8 cellular contexts compared by ENCODE assay signal in the genomic region with DNA sequence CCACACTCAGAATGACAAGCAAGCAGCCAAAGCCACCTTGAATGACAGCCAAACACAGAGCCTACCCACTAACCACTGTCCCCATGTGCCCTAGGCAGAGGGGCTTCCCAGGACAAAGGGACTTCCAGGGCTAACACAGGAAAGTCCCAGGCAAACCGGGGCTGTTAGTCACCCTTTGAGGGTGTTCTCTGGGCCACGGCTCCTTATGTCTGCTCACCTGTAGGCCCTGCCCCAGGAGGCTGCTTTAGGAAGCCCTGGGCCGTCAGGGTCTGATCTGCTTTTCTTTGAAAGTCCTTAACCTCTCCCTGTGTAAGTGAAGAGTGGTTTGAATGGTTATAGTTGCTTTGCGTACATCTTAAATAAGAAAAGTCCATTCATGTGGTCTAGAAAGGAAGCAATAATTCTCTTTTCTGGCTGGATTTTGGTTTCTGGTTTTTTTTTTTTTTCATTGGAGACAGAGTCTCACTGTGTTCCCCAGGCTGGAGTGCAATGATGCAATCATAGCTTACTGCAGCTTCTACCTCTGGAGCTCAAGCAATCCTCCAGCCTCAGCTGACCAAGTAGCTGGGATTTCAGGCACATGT.
DNase-seq lines count a peak whose midpoint lies in the region; ATAC-seq and TF ChIP-seq lines count a peak whose summit lies in the region.

No MANE protein-coding gene starts in this region.

- no peaks in the 10 kb centered on the region for H3K9me3 Mint-ChIP-seq in T-helper 2 cell treated with Interferon-gamma antibody and Interleukin-4, amounts not matched to agents 5 μg/mL and 100 μg/mL, for 36 hours
- H3K9me3 Mint-ChIP-seq in effector memory CD8-positive, alpha-beta T cell: peaks cover 0 to 2% of the 10 kb centered on the region in 2 donors

- no peaks in the 10 kb centered on the region for H3K79me2 ChIP-seq in DOHH2 (ENCODE audit: control insufficient read depth, low read length)

- no peaks in the 10 kb centered on the region for H3F3A ChIP-seq in DOHH2 (ENCODE audit: control insufficient read depth, insufficient read depth)

- DNase-seq in fibroblast of mammary gland (ENCODE audit: low read depth) (peak; percentile 90), stomach (no peak), occipital lobe (lab: John Stamatoyannopoulos, UW) (no peak)
- no peak for DNase-seq in T-helper 2 cell treated with Interferon-gamma antibody and Interleukin-4, amounts not matched to agents 5 μg/mL and 100 μg/mL, for 36 hours (ENCODE audit: low spot score)
- DNase-seq in effector memory CD8-positive, alpha-beta T cell: no peak

- peak overlapping the region; percentile 59 for H3K4me2 ChIP-seq in DOHH2 (ENCODE audit: low read length)

- no peak for TF ChIP-seq POLR2A in stomach (IDR thresholded peaks at IDR 0.05)

- H3K27ac Mint-ChIP-seq in T-helper 2 cell treated with Interferon-gamma antibody and Interleukin-4, amounts not matched to agents 5 μg/mL and 100 μg/mL, for 36 hours: no peak overlapping the region
- no peak overlapping the region for H3K27ac Mint-ChIP-seq in effector memory CD8-positive, alpha-beta T cell

- no peaks in the 10 kb centered on the region for H3K4me1 Mint-ChIP-seq in T-helper 2 cell treated with Interferon-gamma antibody and Interleukin-4, amounts not matched to agents 5 μg/mL and 100 μg/mL, for 36 hours (ENCODE audit: low read depth)
- no peaks in the 10 kb centered on the region for H3K4me1 Mint-ChIP-seq in effector memory CD8-positive, alpha-beta T cell (ENCODE audit: low read depth in 2 of 2)

- TF ChIP-seq CTCF in DOHH2 (IDR thresholded peaks at IDR 0.05; ENCODE audit: low read depth, low read length, poor library complexity, severe bottlenecking) (no peak), fibroblast of mammary gland (conservative IDR thresholded peaks at IDR 0.05; ENCODE audit: control insufficient read depth, insufficient read depth, low read depth, low read length) (no peak), stomach (IDR thresholded peaks at IDR 0.05) (no peak)

- intact Hi-C loops in stomach (cut with DNase I; ENCODE audit: low total_unique reads): no loop called here

- H3K9me2 ChIP-seq in DOHH2 (replicated peaks; ENCODE audit: control insufficient read depth, low read length): no peaks in the 10 kb centered on the region

- H3K9me3 ChIP-seq in DOHH2 (ENCODE audit: control insufficient read depth, insufficient read depth, low read length): no peaks in the 10 kb centered on the region
- H3K9me3 ChIP-seq in stomach: no peaks in the 10 kb centered on the region

- H3K36me3 Mint-ChIP-seq in T-helper 2 cell treated with Interferon-gamma antibody and Interleukin-4, amounts not matched to agents 5 μg/mL and 100 μg/mL, for 36 hours (ENCODE audit: low read depth): no peaks in the 10 kb centered on the region
- no peaks in the 10 kb centered on the region for H3K36me3 Mint-ChIP-seq in effector memory CD8-positive, alpha-beta T cell (ENCODE audit: insufficient read depth)

- H4K20me1 ChIP-seq in DOHH2 (ENCODE audit: control insufficient read depth, insufficient read depth, low read depth, low read length): no peaks in the 10 kb centered on the region

- TF ChIP-seq EP300 in stomach (IDR thresholded peaks at IDR 0.05): no peak

- H3K27ac ChIP-seq in DOHH2 (ENCODE audit: low read depth, low read length): no peak overlapping the region
- no peak overlapping the region for H3K27ac ChIP-seq in stomach

- peak; percentile 72 for ATAC-seq in GM19438 (IDR thresholded peaks at IDR 0.05; ENCODE audit: low read depth, unreplicated experiment)
- ATAC-seq in HG03280 (IDR thresholded peaks at IDR 0.05; ENCODE audit: unreplicated experiment): peak; percentile 69
- ATAC-seq in effector memory CD8-positive, alpha-beta T cell (replicated peaks): no peak

- H3K27me3 Mint-ChIP-seq in T-helper 2 cell treated with Interferon-gamma antibody and Interleukin-4, amounts not matched to agents 5 μg/mL and 100 μg/mL, for 36 hours (ENCODE audit: low read depth): no peaks in the 10 kb centered on the region
- H3K27me3 Mint-ChIP-seq in effector memory CD8-positive, alpha-beta T cell: peaks cover 0 to 9% of the 10 kb centered on the region in 2 donors

- no peaks in the 10 kb centered on the region for H3K36me3 ChIP-seq in DOHH2 (ENCODE audit: control insufficient read depth, low read length)
- no peaks in the 10 kb centered on the region for H3K36me3 ChIP-seq in stomach

- H3K4me3 ChIP-seq in DOHH2 (ENCODE audit: low read length): peak overlapping the region; percentile 25; the same call in 1 of the 2 replicates
- H3K4me3 ChIP-seq in fibroblast of mammary gland (ENCODE audit: control insufficient read depth, low read depth, low read length): no peak overlapping the region
- no peak overlapping the region for H3K4me3 ChIP-seq in stomach

- H3K27me3 ChIP-seq in DOHH2 (ENCODE audit: control insufficient read depth, low read length) (no peaks in the 10 kb centered on the region), stomach (no peaks in the 10 kb centered on the region)

- H3K4me1 ChIP-seq in DOHH2 (ENCODE audit: control insufficient read depth, low read length) (peaks cover 31% of the 10 kb centered on the region), stomach (peaks cover 0 to 29% (median 8%) of the 10 kb centered on the region in 4 donors)

- 46 to 76% (median 63%) methylated on average over 4 of the region's 4 CpGs for WGBS in stomach, 5 donors

- H3K4me3 Mint-ChIP-seq in T-helper 2 cell treated with Interferon-gamma antibody and Interleukin-4, amounts not matched to agents 5 μg/mL and 100 μg/mL, for 36 hours: no peak overlapping the region
- H3K4me3 Mint-ChIP-seq in effector memory CD8-positive, alpha-beta T cell: no peak overlapping the region
